ENCODE assay signal across 8 cellular contexts in genomic region chr15:84633311-84634227, GRCh38.
DNase-seq lines count a peak whose midpoint lies in the region; ATAC-seq, FAIRE-seq and TF ChIP-seq lines count a peak whose summit lies in the region.

No MANE protein-coding gene starts in this region.

- DNase-seq in GM12864 (ENCODE audit: low read depth), result no peak
- DNase-seq in NCI-H1417 (lab: John Stamatoyannopoulos, UW), result peak; percentile 46 to 82 (median 80)
- peak; percentile 65 to 66 for DNase-seq in activated CD4-positive, alpha-beta T cell treated with anti-CD3 and anti-CD28 coated beads for 4 hours
- DNase-seq in choroid plexus epithelial cell (ENCODE audit: low read depth), result peak; percentile 76
- peak; percentile 88 for DNase-seq in left kidney (ENCODE audit: low read depth, low spot score)
- peak; percentile 76 to 78 for DNase-seq in stimulated activated CD4-positive, alpha-beta T cell treated with anti-CD3 and anti-CD28 coated beads, Interleukin-2, amount 100 ng/mL, for 24 hours
- DNase-seq in D721Med (ENCODE audit: insufficient read length, low spot score), result no peak

- ATAC-seq in HG02588 (IDR thresholded peaks at IDR 0.05; ENCODE audit: unreplicated experiment), result peak; percentile 52

- TF ChIP-seq CTCF in GM12864 (IDR thresholded peaks at IDR 0.05; ENCODE audit: low read depth, low read length, missing control alignments) (no peak), choroid plexus epithelial cell (conservative IDR thresholded peaks at IDR 0.05; ENCODE audit: low read depth, low read length) (no peak), D721Med (IDR thresholded peaks at IDR 0.05; ENCODE audit: insufficient read depth, missing control alignments) (no peak)

- H3K4me3 ChIP-seq in GM12864 (ENCODE audit: low read depth, low read length), result peak overlapping the region; percentile 63
- peak overlapping the region; percentile 77 for H3K4me3 ChIP-seq in choroid plexus epithelial cell (ENCODE audit: low read depth, low read length)

- FAIRE-seq in D721Med (lab: Jason Lieb, UNC), result no peak

Comparison
In these comparisons a context has a peak if more than half of its experiments do, and no peak if none do; other contexts are left out.
1. DNase-seq: peak in NCI-H1417 (3 of 3), activated CD4-positive, alpha-beta T cell treated with anti-CD3 and anti-CD28 coated beads for 4 hours (2 of 2), choroid plexus epithelial cell (single experiment), left kidney (single experiment) and stimulated activated CD4-positive, alpha-beta T cell treated with anti-CD3 and anti-CD28 coated beads, Interleukin-2, amount 100 ng/mL, for 24 hours (2 of 2); none in GM12864 (single experiment) and D721Med (single experiment).